In the genomic region with DNA sequence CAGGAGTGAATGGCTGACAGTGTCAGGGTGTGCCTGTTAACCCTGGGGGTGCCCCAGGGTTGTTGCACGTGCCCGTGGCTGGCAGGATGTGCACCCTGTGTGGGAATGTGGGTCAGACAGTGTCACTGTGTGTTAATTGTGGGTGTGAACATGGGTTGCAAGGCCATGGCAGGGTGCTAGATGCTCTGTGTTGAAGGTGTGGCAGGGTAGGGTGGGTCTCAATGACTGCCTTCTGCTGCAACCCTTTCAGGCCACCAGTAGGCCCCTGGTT, we compare ENCODE assay signal across 8 cellular contexts. TPM values are rescaled to one million over a fixed set of nuclear protein-coding genes. Genes with fewer than 3 reads are reported as not detected.
DNase-seq lines count a peak whose midpoint lies in the region; ATAC-seq, FAIRE-seq and TF ChIP-seq lines count a peak whose summit lies in the region.

No MANE protein-coding gene starts in this region.

- peak overlapping the region; percentile 67 for H3K4me3 Mint-ChIP-seq in CD8-positive, alpha-beta T cell
- H3K4me3 Mint-ChIP-seq in naive thymus-derived CD8-positive, alpha-beta T cell, result peak overlapping the region in 6 of 10 donors; percentile 20 to 88 (median 68)

- H3K27me3 Mint-ChIP-seq in CD8-positive, alpha-beta T cell (ENCODE audit: low read depth), result no peaks in the 10 kb centered on the region
- no peaks in the 10 kb centered on the region for H3K27me3 Mint-ChIP-seq in naive thymus-derived CD8-positive, alpha-beta T cell

- H3K36me3 ChIP-seq in CD8-positive, alpha-beta T cell (ENCODE audit: insufficient read depth, low read length), result no peaks in the 10 kb centered on the region
- H3K36me3 ChIP-seq in K562 (ENCODE audit: control insufficient read depth, insufficient read depth, low read length) (no peaks in the 10 kb centered on the region), tibial nerve (peaks cover 0 to 18% (median 0%) of the 10 kb centered on the region in 3 donors)

- in situ Hi-C loops in K562 (cut with MboI), result loop anchor here (5.0 kb wide), 1 partner anchor 111 kb away; no protein-coding TSS in a partner anchor

- POLR2A ChIA-PET in CD8-positive, alpha-beta T cell (lab: Charles Lee), result no interaction called here
- POLR2A ChIA-PET in K562 (lab: Yijun Ruan, JAX), result no interaction called here
- POLR2A ChIA-PET in naive thymus-derived CD8-positive, alpha-beta T cell (lab: Charles Lee), result interaction anchor here (5.1 kb wide), 1 partner anchor 16 kb away, joined by 45 read pairs; no protein-coding TSS in a partner anchor

- no peak overlapping the region for H3K4me3 ChIP-seq in CD8-positive, alpha-beta T cell (ENCODE audit: low read depth, low read length)
- H3K4me3 ChIP-seq in K562 (no peak overlapping the region), tibial nerve (no peak overlapping the region)

- H3K9me3 Mint-ChIP-seq in CD8-positive, alpha-beta T cell, result no peaks in the 10 kb centered on the region
- no peaks in the 10 kb centered on the region for H3K9me3 Mint-ChIP-seq in naive thymus-derived CD8-positive, alpha-beta T cell

- no peaks in the 10 kb centered on the region for H3K27me3 ChIP-seq in CD8-positive, alpha-beta T cell (ENCODE audit: insufficient read depth, low read length)
- no peaks in the 10 kb centered on the region for H3K27me3 ChIP-seq in K562 (ENCODE audit: control insufficient read depth in 2 of 2, insufficient read depth in 2 of 2, low read length in 2 of 2)
- no peaks in the 10 kb centered on the region for H3K27me3 ChIP-seq in tibial nerve

- peak in 3 of 7 experiments; percentile 36 to 68 (median 43) for DNase-seq in CD8-positive, alpha-beta T cell
- DNase-seq in NCI-H226 (peak; percentile 26), K562 (ENCODE audit: extremely low read depth in 1 of 4, low spot score in 3 of 4) (no peak), tibial nerve (ENCODE audit: low spot score in 2 of 2) (no peak), NCI-H345 (lab: John Stamatoyannopoulos, UW) (no peak), C1 segment of cervical spinal cord (lab: John Stamatoyannopoulos, UW) (no peak)
- DNase-seq in naive thymus-derived CD8-positive, alpha-beta T cell, result peak in 3 of 10 donors; percentile 31 to 80 (median 41)

- WGBS in K562 (ENCODE audit: insufficient coverage, low coverage, missing lambda C conversion rate), result 100% methylated on average over 2 of the region's 2 CpGs
- 65 to 71% methylated on average over 2 of the region's 2 CpGs for WGBS in tibial nerve, 2 donors

- intact Hi-C loops in CD8-positive, alpha-beta T cell (cut with DNase I, micrococcal nuclease), result loop anchor here (1.0 to 5.0 kb wide), 4 partner anchors 16 to 106 kb away; no protein-coding TSS in a partner anchor
- intact Hi-C loops in K562 (cut with micrococcal nuclease), result loop anchor here (1.0 to 2.0 kb wide), 2 partner anchors 16 to 105 kb away; no protein-coding TSS in a partner anchor

- H3K79me2 ChIP-seq in K562 (ENCODE audit: control insufficient read depth, insufficient read depth, low read length), result no peaks in the 10 kb centered on the region

- H3K27ac Mint-ChIP-seq in CD8-positive, alpha-beta T cell, result peak overlapping the region; percentile 89
- peak overlapping the region; percentile 85 to 95 (median 91) for H3K27ac Mint-ChIP-seq in naive thymus-derived CD8-positive, alpha-beta T cell

- no peaks in the 10 kb centered on the region for H3K9me3 ChIP-seq in CD8-positive, alpha-beta T cell (ENCODE audit: low read length)
- H3K9me3 ChIP-seq in K562 (replicated peaks; ENCODE audit: control insufficient read depth, insufficient read depth, low read depth, low read length) (no peaks in the 10 kb centered on the region), tibial nerve (no peaks in the 10 kb centered on the region)

- peak; percentile 69 for ATAC-seq in CD8-positive, alpha-beta T cell
- ATAC-seq in K562, result peak; percentile 31; the same call in 2 of the 3 replicates
- peak; percentile 41 to 60 for ATAC-seq in naive thymus-derived CD8-positive, alpha-beta T cell
- no peak for ATAC-seq in GM21723 (IDR thresholded peaks at IDR 0.05; ENCODE audit: unreplicated experiment)

- H2AFZ ChIP-seq in K562 (ENCODE audit: low read depth, low read length), result peak overlapping the region; percentile 100

- peak overlapping the region; percentile 56 to 66; a peak in 3 of 4 replicates for H3K9ac ChIP-seq in K562 (ENCODE audit: insufficient read depth in 1 of 2, low read depth in 2 of 2, low read length in 2 of 2)

- CTCF ChIA-PET in CD8-positive, alpha-beta T cell (lab: Charles Lee), result no interaction called here
- CTCF ChIA-PET in K562 (lab: Yijun Ruan, JAX; ENCODE audit: low intra/inter-chr PET ratio), result interaction anchor here (1.2 to 3.1 kb wide), 3 partner anchors 16 to 105 kb away, joined by 5 to 37 read pairs (median 16); no protein-coding TSS in a partner anchor

- peak overlapping the region; percentile 87; the same call in 1 of the 2 replicates for H3K4me2 ChIP-seq in K562 (ENCODE audit: insufficient read depth, low read length)

- TF ChIP-seq CTCF in CD8-positive, alpha-beta T cell (IDR thresholded peaks at IDR 0.05), result no peak
- TF ChIP-seq CTCF in K562 (IDR thresholded peaks at IDR 0.05 in 2 of 3, conservative IDR thresholded peaks at IDR 0.05 in 1 of 3; ENCODE audit: insufficient read depth in 2 of 3, low read depth in 1 of 3, low read length in 3 of 3) (no peak), tibial nerve (IDR thresholded peaks at IDR 0.05) (no peak)

- TF ChIP-seq POLR2A in K562 (conservative IDR thresholded peaks at IDR 0.05) (no peak), tibial nerve (IDR thresholded peaks at IDR 0.05) (no peak)

- H4K20me1 ChIP-seq in K562 (replicated peaks; ENCODE audit: control insufficient read depth, insufficient read depth, low read length), result no peaks in the 10 kb centered on the region

- no peak overlapping the region for H3K27ac ChIP-seq in CD8-positive, alpha-beta T cell (ENCODE audit: low read depth, low read length)
- H3K27ac ChIP-seq in K562 (ENCODE audit: extremely low read depth, low read depth, low read length), result peak overlapping the region; percentile 42; the same call in 2 of the 3 replicates
- H3K27ac ChIP-seq in tibial nerve, result peak overlapping the region in 2 of 4 donors; percentile 15

- TF ChIP-seq EP300 in K562 (IDR thresholded peaks at IDR 0.05; ENCODE audit: low read length), result no peak
- no peak for TF ChIP-seq EP300 in tibial nerve (IDR thresholded peaks at IDR 0.05)

- FAIRE-seq in K562 (lab: Jason Lieb, UNC), result no peak

- no peak for TF ChIP-seq RAD21 in K562 (CRISPR knock-in tag; conservative IDR thresholded peaks at IDR 0.05 in 1 of 2, IDR thresholded peaks at IDR 0.05 in 1 of 2)

- no TSS peak for BruUV-seq in K562 (replicated peaks; lab: Mats Ljungman, UMichigan)

- H3K9me1 ChIP-seq in K562 (ENCODE audit: control insufficient read depth, insufficient read depth, low read length), result peaks cover 4% of the 10 kb centered on the region

- peaks cover 45% of the 10 kb centered on the region for H3K4me1 ChIP-seq in CD8-positive, alpha-beta T cell (ENCODE audit: insufficient read depth, low read length)
- H3K4me1 ChIP-seq in K562 (replicated peaks in 1 of 2; ENCODE audit: control insufficient read depth in 2 of 2, insufficient read depth in 2 of 2, low read length in 2 of 2) (peaks cover 20 to 65% of the 10 kb centered on the region in 2 experiments; a peak in 4 of 5 replicates), tibial nerve (peaks cover 0 to 61% (median 33%) of the 10 kb centered on the region in 4 donors)

- peaks cover 8% of the 10 kb centered on the region for H3K36me3 Mint-ChIP-seq in CD8-positive, alpha-beta T cell
- no peaks in the 10 kb centered on the region for H3K36me3 Mint-ChIP-seq in naive thymus-derived CD8-positive, alpha-beta T cell

- H3K4me1 Mint-ChIP-seq in CD8-positive, alpha-beta T cell (ENCODE audit: low read depth), result peaks cover 44% of the 10 kb centered on the region
- H3K4me1 Mint-ChIP-seq in naive thymus-derived CD8-positive, alpha-beta T cell, result peaks cover 31 to 53% (median 50%) of the 10 kb centered on the region in 4 donors

RNA-seq across cellular contexts. Expression of a gene that starts 8.3 kb away (rescaled TPM):
- total RNA-seq in CD8-positive, alpha-beta T cell, result 1 to 10 TPM; 1.5 to 3.2 TPM
- total RNA-seq in K562 (2011; cell fraction: chromatin; rRNA removed; ENCODE audit: low replicate concordance), result 0.74 and 1.8 TPM in 2 replicates
- total RNA-seq in K562 (2011; cell fraction: nucleolus; rRNA removed), result 0.79 and 1.2 TPM in 2 replicates
- 1.1 and 1.2 TPM in 2 replicates for total RNA-seq in K562 (2011; cell fraction: nucleoplasm; rRNA removed)
- total RNA-seq in K562 (2014; rRNA removed) (0.73 and 0.90 TPM in 2 replicates), K562 (2014; rRNA removed; fragmentation: Illumina TruSeq; extraction: Trizol) (0.25 TPM in 1 of 2 replicates, not detected in the other), K562 (2015; rRNA removed; fragmentation: Illumina TruSeq; extraction: Trizol) (0.34 and 0.47 TPM in 2 replicates), K562 (2021) (0.40 and 1.2 TPM in 2 replicates), tibial nerve (10 to 100 TPM in 1 of 4 donors, 1 to 10 TPM in 3; 2.4 to 14.1 (median 4.1) TPM)
- polyA plus RNA-seq in K562 (2011; rRNA removed) (0.20 and 0.35 TPM in 2 replicates), K562 (2014; fragmentation: Illumina TruSeq; extraction: Trizol) (0.36 and 0.43 TPM in 2 replicates), K562 (2014; fragmentation: Nextera tagmentation; extraction: Ambion mirVana) (under 1 TPM in 1 of 2 experiments, not detected in 1; 0.01 TPM), K562 (2014; rRNA removed) (0.26 and 0.48 TPM in 2 replicates)
- 0.21 and 1.2 TPM in 2 replicates for polyA plus RNA-seq in K562 (2011; cell fraction: cytosol; rRNA removed)
- 2.0 and 3.7 TPM in 2 replicates for polyA plus RNA-seq in K562 (2011; cell fraction: nucleus; rRNA removed)
- 0.76 and 1.3 TPM in 2 replicates for polyA plus RNA-seq in K562 (2012)
- 0.15 TPM in 1 of 2 replicates, not detected in the other for polyA minus RNA-seq in K562 (2011; rRNA and poly(A)+ RNA removed)
- polyA minus RNA-seq in K562 (2011; cell fraction: cytosol; rRNA and poly(A)+ RNA removed), result 0.29 and 1.3 TPM in 2 replicates
- 0.67 and 1.2 TPM in 2 replicates for polyA minus RNA-seq in K562 (2011; cell fraction: nucleus; rRNA and poly(A)+ RNA removed)
- 1 to 10 TPM; 7.6 to 8.0 TPM for total RNA-seq in naive thymus-derived CD8-positive, alpha-beta T cell
- polyA plus RNA-seq in naive thymus-derived CD8-positive, alpha-beta T cell, result 1 to 10 TPM; 2.7 to 6.5 (median 3.7) TPM

RNA-seq across cellular contexts. Expression of a gene that starts 11.1 kb away (rescaled TPM):
- 10 to 100 TPM; 39.3 to 41.1 TPM for total RNA-seq in CD8-positive, alpha-beta T cell
- total RNA-seq in K562 (2011; cell fraction: chromatin; rRNA removed; ENCODE audit: low replicate concordance), result not detected in 2 replicates
- not detected in 2 replicates for total RNA-seq in K562 (2011; cell fraction: nucleolus; rRNA removed)
- total RNA-seq in K562 (2011; cell fraction: nucleoplasm; rRNA removed), result not detected in 2 replicates
- total RNA-seq in K562 (2014; rRNA removed), result not detected in 2 replicates
- total RNA-seq in K562 (2014; rRNA removed; fragmentation: Illumina TruSeq; extraction: Trizol), result not detected in 2 replicates
- total RNA-seq in K562 (2015; rRNA removed; fragmentation: Illumina TruSeq; extraction: Trizol), result not detected in 2 replicates
- total RNA-seq in K562 (2021), result 0.09 and 0.20 TPM in 2 replicates
- not detected in 2 replicates for polyA plus RNA-seq in K562 (2011; rRNA removed)
- not detected in 2 replicates for polyA plus RNA-seq in K562 (2011; cell fraction: cytosol; rRNA removed)
- not detected in 2 replicates for polyA plus RNA-seq in K562 (2011; cell fraction: nucleus; rRNA removed)
- polyA plus RNA-seq in K562 (2012), result 0.04 TPM in 1 of 2 replicates, not detected in the other
- polyA plus RNA-seq in K562 (2014; fragmentation: Illumina TruSeq; extraction: Trizol), result not detected in 2 replicates
- not detected for polyA plus RNA-seq in K562 (2014; fragmentation: Nextera tagmentation; extraction: Ambion mirVana)
- not detected in 2 replicates for polyA plus RNA-seq in K562 (2014; rRNA removed)
- polyA minus RNA-seq in K562 (2011; rRNA and poly(A)+ RNA removed), result not detected in 2 replicates
- not detected in 2 replicates for polyA minus RNA-seq in K562 (2011; cell fraction: cytosol; rRNA and poly(A)+ RNA removed)
- not detected in 2 replicates for polyA minus RNA-seq in K562 (2011; cell fraction: nucleus; rRNA and poly(A)+ RNA removed)
- total RNA-seq in naive thymus-derived CD8-positive, alpha-beta T cell, result 10 to 100 TPM; 37.0 to 41.3 TPM
- 100 to 1,000 TPM in 2 of 3 donors, 10 to 100 TPM in 1; 43.8 to 128 (median 114) TPM for polyA plus RNA-seq in naive thymus-derived CD8-positive, alpha-beta T cell
- 10 to 100 TPM; 29.9 to 69.7 (median 47.3) TPM for total RNA-seq in tibial nerve

RNA-seq across cellular contexts. Expression of a gene that starts 16.9 kb away (rescaled TPM):
- total RNA-seq in CD8-positive, alpha-beta T cell, result 10 to 100 TPM; 66.7 to 68.0 TPM
- 15.8 and 32.2 TPM in 2 replicates for total RNA-seq in K562 (2011; cell fraction: chromatin; rRNA removed; ENCODE audit: low replicate concordance)
- total RNA-seq in K562 (2011; cell fraction: nucleolus; rRNA removed), result 24.8 and 25.1 TPM in 2 replicates
- total RNA-seq in K562 (2011; cell fraction: nucleoplasm; rRNA removed), result 14.6 and 20.0 TPM in 2 replicates
- total RNA-seq in K562 (2014; rRNA removed) (76.9 and 78.8 TPM in 2 replicates), K562 (2014; rRNA removed; fragmentation: Illumina TruSeq; extraction: Trizol) (23.2 and 31.8 TPM in 2 replicates), K562 (2015; rRNA removed; fragmentation: Illumina TruSeq; extraction: Trizol) (59.9 and 65.3 TPM in 2 replicates), K562 (2021) (47.4 and 47.6 TPM in 2 replicates), tibial nerve (10 to 100 TPM; 27.2 to 44.7 (median 34.8) TPM)
- polyA plus RNA-seq in K562 (2011; rRNA removed) (29.3 and 33.4 TPM in 2 replicates), K562 (2014; fragmentation: Illumina TruSeq; extraction: Trizol) (33.3 and 44.6 TPM in 2 replicates), K562 (2014; fragmentation: Nextera tagmentation; extraction: Ambion mirVana) (1 to 10 TPM; 2.2 to 4.5 TPM), K562 (2014; rRNA removed) (65.5 and 67.8 TPM in 2 replicates)
- polyA plus RNA-seq in K562 (2011; cell fraction: cytosol; rRNA removed), result 31.7 and 54.1 TPM in 2 replicates
- 33.9 and 46.0 TPM in 2 replicates for polyA plus RNA-seq in K562 (2011; cell fraction: nucleus; rRNA removed)
- 41.0 and 43.8 TPM in 2 replicates for polyA plus RNA-seq in K562 (2012)
- polyA minus RNA-seq in K562 (2011; rRNA and poly(A)+ RNA removed), result 10.6 and 12.7 TPM in 2 replicates
- polyA minus RNA-seq in K562 (2011; cell fraction: cytosol; rRNA and poly(A)+ RNA removed), result 6.5 and 12.8 TPM in 2 replicates
- polyA minus RNA-seq in K562 (2011; cell fraction: nucleus; rRNA and poly(A)+ RNA removed), result 7.0 and 10.6 TPM in 2 replicates
- 10 to 100 TPM; 47.6 to 48.8 TPM for total RNA-seq in naive thymus-derived CD8-positive, alpha-beta T cell
- 10 to 100 TPM; 61.7 to 65.8 (median 63.6) TPM for polyA plus RNA-seq in naive thymus-derived CD8-positive, alpha-beta T cell

RNA-seq across cellular contexts. Expression of a gene that starts 19.5 kb away (rescaled TPM):
- 1 to 10 TPM; 1.3 to 1.8 TPM for total RNA-seq in CD8-positive, alpha-beta T cell
- 2.6 and 5.4 TPM in 2 replicates for total RNA-seq in K562 (2011; cell fraction: chromatin; rRNA removed; ENCODE audit: low replicate concordance)
- total RNA-seq in K562 (2011; cell fraction: nucleolus; rRNA removed), result 9.3 and 11.3 TPM in 2 replicates
- 6.2 and 6.6 TPM in 2 replicates for total RNA-seq in K562 (2011; cell fraction: nucleoplasm; rRNA removed)
- 9.5 and 11.7 TPM in 2 replicates for total RNA-seq in K562 (2014; rRNA removed)
- 3.7 TPM in 2 replicates for total RNA-seq in K562 (2014; rRNA removed; fragmentation: Illumina TruSeq; extraction: Trizol)
- total RNA-seq in K562 (2015; rRNA removed; fragmentation: Illumina TruSeq; extraction: Trizol), result 6.6 and 7.4 TPM in 2 replicates
- 8.6 and 8.7 TPM in 2 replicates for total RNA-seq in K562 (2021)
- polyA plus RNA-seq in K562 (2011; rRNA removed), result 3.4 and 4.6 TPM in 2 replicates
- 4.2 and 7.4 TPM in 2 replicates for polyA plus RNA-seq in K562 (2011; cell fraction: cytosol; rRNA removed)
- 3.3 and 3.4 TPM in 2 replicates for polyA plus RNA-seq in K562 (2011; cell fraction: nucleus; rRNA removed)
- polyA plus RNA-seq in K562 (2012), result 11.4 and 15.9 TPM in 2 replicates
- polyA plus RNA-seq in K562 (2014; fragmentation: Illumina TruSeq; extraction: Trizol), result 3.8 and 5.6 TPM in 2 replicates
- polyA plus RNA-seq in K562 (2014; fragmentation: Nextera tagmentation; extraction: Ambion mirVana), result 1 to 10 TPM in 1 of 2 experiments, under 1 TPM in 1; 0.86 to 1.2 TPM
- 5.7 and 6.8 TPM in 2 replicates for polyA plus RNA-seq in K562 (2014; rRNA removed)
- 2.1 and 3.4 TPM in 2 replicates for polyA minus RNA-seq in K562 (2011; rRNA and poly(A)+ RNA removed)
- 3.1 and 4.9 TPM in 2 replicates for polyA minus RNA-seq in K562 (2011; cell fraction: cytosol; rRNA and poly(A)+ RNA removed)
- polyA minus RNA-seq in K562 (2011; cell fraction: nucleus; rRNA and poly(A)+ RNA removed), result 1.5 and 2.1 TPM in 2 replicates
- total RNA-seq in naive thymus-derived CD8-positive, alpha-beta T cell, result 1 to 10 TPM; 7.2 to 7.5 TPM
- polyA plus RNA-seq in naive thymus-derived CD8-positive, alpha-beta T cell, result 10 to 100 TPM in 1 of 3 donors, 1 to 10 TPM in 2; 7.1 to 12.1 (median 8.5) TPM
- total RNA-seq in tibial nerve, result 100 to 1,000 TPM in 1 of 4 donors, 10 to 100 TPM in 3; 53.4 to 105 (median 97.6) TPM

RNA-seq across cellular contexts. Expression of a gene that starts 36.3 kb away (rescaled TPM):
- total RNA-seq in CD8-positive, alpha-beta T cell, result under 1 TPM; 0.19 to 0.31 TPM
- not detected in 2 replicates for total RNA-seq in K562 (2011; cell fraction: chromatin; rRNA removed; ENCODE audit: low replicate concordance)
- not detected in 2 replicates for total RNA-seq in K562 (2011; cell fraction: nucleolus; rRNA removed)
- total RNA-seq in K562 (2011; cell fraction: nucleoplasm; rRNA removed), result not detected in 2 replicates
- total RNA-seq in K562 (2014; rRNA removed) (not detected in 2 replicates), K562 (2014; rRNA removed; fragmentation: Illumina TruSeq; extraction: Trizol) (not detected in 2 replicates), K562 (2015; rRNA removed; fragmentation: Illumina TruSeq; extraction: Trizol) (not detected in 2 replicates), K562 (2021) (not detected in 2 replicates), tibial nerve (not detected)
- polyA plus RNA-seq in K562 (2011; rRNA removed) (not detected in 2 replicates), K562 (2014; fragmentation: Illumina TruSeq; extraction: Trizol) (not detected in 2 replicates), K562 (2014; fragmentation: Nextera tagmentation; extraction: Ambion mirVana) (not detected), K562 (2014; rRNA removed) (not detected in 2 replicates)
- 0.01 TPM in 1 of 2 replicates, not detected in the other for polyA plus RNA-seq in K562 (2011; cell fraction: cytosol; rRNA removed)
- not detected in 2 replicates for polyA plus RNA-seq in K562 (2011; cell fraction: nucleus; rRNA removed)
- not detected in 2 replicates for polyA plus RNA-seq in K562 (2012)
- polyA minus RNA-seq in K562 (2011; rRNA and poly(A)+ RNA removed), result not detected in 2 replicates
- not detected in 2 replicates for polyA minus RNA-seq in K562 (2011; cell fraction: cytosol; rRNA and poly(A)+ RNA removed)
- 0.13 TPM in 1 of 2 replicates, not detected in the other for polyA minus RNA-seq in K562 (2011; cell fraction: nucleus; rRNA and poly(A)+ RNA removed)
- total RNA-seq in naive thymus-derived CD8-positive, alpha-beta T cell, result under 1 TPM in 1 of 2 experiments, not detected in 1; 0.13 TPM
- polyA plus RNA-seq in naive thymus-derived CD8-positive, alpha-beta T cell, result not detected

Comparison
In these comparisons a context has a peak if more than half of its experiments do, and no peak if none do; other contexts are left out.
1. RNA of a gene that starts 11.1 kb away (total RNA-seq): 29.9 to 69.7 TPM in tibial nerve, 37.0 to 41.3 TPM in naive thymus-derived CD8-positive, alpha-beta T cell and 39.3 to 41.1 TPM in CD8-positive, alpha-beta T cell; 0.09 to 0.20 TPM in K562; every median in the first group is over 10 times any median in the second.